ENCODE assay signal across 19 cellular contexts in genomic region chr10:76175533-76176165, GRCh38.
"Had no signal": no experiment of that assay in that cellular context is flagged by ENCODE, and none has a peak within 500 bp of the region (broad histone marks: within the 10 kb centered on the region; RNA-seq: fewer than 3 reads in every experiment).

No MANE protein-coding gene starts in this region.

- FAIRE-seq: endothelial cell of umbilical vein had no signal

- DNase-seq: dermis blood vessel endothelial cell; erythroblast; foreskin melanocyte; head of caudate nucleus; left colon; mammary epithelial cell; naive thymus-derived CD4-positive, alpha-beta T cell; nephron progenitor cell; right lobe of liver; stimulated activated CD4-positive, alpha-beta T cell treated with anti-CD3 and anti-CD28 coated beads, Interleukin-4, amount 100 ng/mL, for 1 hour; stimulated activated CD8-positive, alpha-beta memory T cell treated with anti-CD3 and anti-CD28 coated beads, Interleukin-4, amount 100 ng/mL, for 48 hours; stimulated activated naive CD8-positive, alpha-beta T cell treated with anti-CD3 and anti-CD28 coated beads, Interleukin-15, Interleukin-2, amounts not matched to agents 100 U/mL and 50 U/mL, for 24 hours; thyroid gland; uterus had no signal

- H3K4me3 ChIP-seq: hepatocyte, prostate gland, right lobe of liver, suprapubic skin, thyroid gland, uterus had no signal

- H3K9me3 ChIP-seq: prostate gland, right lobe of liver, suprapubic skin, thyroid gland, uterus had no signal

- H3K4me1 ChIP-seq: parathyroid adenoma, prostate gland, right lobe of liver, suprapubic skin, uterus had no signal

- H3K36me3 ChIP-seq: prostate gland, right lobe of liver, suprapubic skin, thyroid gland, uterus had no signal

- H3K27me3 ChIP-seq: hepatocyte, right lobe of liver, suprapubic skin, thyroid gland, uterus had no signal

- H3K27ac ChIP-seq: hepatocyte, parathyroid adenoma, prostate gland, right lobe of liver, suprapubic skin, thyroid gland, uterus had no signal
